Comparison of ENCODE assay signal across 30 cellular contexts in the genomic region with DNA sequence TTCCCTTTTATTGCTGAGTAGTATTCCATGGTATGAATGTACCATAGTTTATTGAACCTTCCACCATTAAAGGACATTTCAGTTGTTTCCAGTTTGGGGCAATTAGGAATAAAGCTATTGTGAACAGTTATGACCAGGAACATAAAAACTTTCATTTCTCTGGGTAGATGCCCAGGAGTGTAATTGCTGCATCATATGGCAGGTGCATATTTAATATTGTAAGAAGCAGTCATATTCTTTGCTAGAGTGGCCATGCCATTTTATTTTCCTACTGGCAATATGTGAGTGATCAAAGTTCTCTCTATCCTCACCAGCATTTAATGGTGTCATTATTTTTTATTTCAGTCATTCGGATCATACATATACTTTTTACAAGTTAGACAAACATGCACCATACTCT.
"Had no signal": no experiment of that assay in that cellular context is flagged by ENCODE, and none has a peak within 500 bp of the region (broad histone marks: within the 10 kb centered on the region; RNA-seq: fewer than 3 reads in every experiment).

No MANE protein-coding gene starts in this region.

- H3K27ac ChIP-seq: neutrophil, parathyroid adenoma, psoas muscle, right lobe of liver, sigmoid colon, suprapubic skin, testis, tibial artery, upper lobe of left lung, vagina had no signal

- H3K4me3 ChIP-seq: psoas muscle, right lobe of liver, sigmoid colon, suprapubic skin, testis, tibial artery, upper lobe of left lung, vagina had no signal

- ATAC-seq: naive thymus-derived CD8-positive, alpha-beta T cell; natural killer cell treated with Interleukin-12 subunit alpha and Interleukin-12 subunit beta and Interleukin-15 and Interleukin-18, amount 100 ng/mL, for 72 hours; psoas muscle; right cardiac atrium; right lobe of liver; stimulated activated memory B cell treated with anti-CD40 and anti-IgM and Interleukin-4, amounts not matched to agents 10 μg/mL and 1 μg/mL and 100 μg/mL, for 72 hours; stimulated activated naive CD8-positive, alpha-beta T cell treated with anti-CD3 and anti-CD28 coated beads, Interleukin-15, amount 100 ng/mL, for 72 hours; stimulated activated naive CD8-positive, alpha-beta T cell treated with anti-CD3 and anti-CD28 coated beads, Interleukin-15, Interleukin-2, amounts not matched to agents 100 U/mL and 50 U/mL, for 24 hours had no signal

- H3K9me3 ChIP-seq: neutrophil, psoas muscle, right lobe of liver, sigmoid colon, suprapubic skin, testis, tibial artery, upper lobe of left lung, vagina had no signal

- H3K79me2 ChIP-seq: parathyroid adenoma had no signal

- H3K27ac Mint-ChIP-seq: naive thymus-derived CD8-positive, alpha-beta T cell; natural killer cell treated with Interleukin-12 subunit alpha and Interleukin-12 subunit beta and Interleukin-15 and Interleukin-18, amount 100 ng/mL, for 72 hours; nephron progenitor cell; progenitor cell of endocrine pancreas; stimulated activated memory B cell treated with anti-CD40 and anti-IgM and Interleukin-4, amounts not matched to agents 10 μg/mL and 1 μg/mL and 100 μg/mL, for 72 hours; stimulated activated naive CD8-positive, alpha-beta T cell treated with anti-CD3 and anti-CD28 coated beads, Interleukin-15, amount 100 ng/mL, for 72 hours had no signal

- H3K36me3 ChIP-seq: neutrophil, right lobe of liver, sigmoid colon, suprapubic skin, tibial artery, upper lobe of left lung, vagina had no signal

- H2AFZ ChIP-seq: parathyroid adenoma had no signal

- H3K4me1 Mint-ChIP-seq: nephron progenitor cell; neural crest cell; stimulated activated naive CD8-positive, alpha-beta T cell treated with anti-CD3 and anti-CD28 coated beads, Interleukin-15, amount 100 ng/mL, for 72 hours had no signal

- H3K9ac ChIP-seq: parathyroid adenoma had no signal

- FAIRE-seq: small intestine, urothelium cell line had no signal

- DNase-seq: naive thymus-derived CD8-positive, alpha-beta T cell; nephron progenitor cell; nucleus accumbens; posterior cingulate gyrus; psoas muscle; right cardiac atrium; right lobe of liver; sigmoid colon; small intestine; stimulated activated CD4-positive, alpha-beta T cell treated with anti-CD3 and anti-CD28 coated beads, Interleukin-15, amount 100 ng/mL, for 24 hours; stimulated activated CD4-positive, alpha-beta T cell treated with anti-CD3 and anti-CD28 coated beads, Interleukin-2, amount 100 ng/mL, for 24 hours; stimulated activated CD4-positive, alpha-beta T cell treated with anti-CD3 and anti-CD28 coated beads, Interleukin-2, amount 100 ng/mL, for 48 hours; stimulated activated CD4-positive, alpha-beta T cell treated with anti-CD3 and anti-CD28 coated beads, Interleukin-4, amount 100 ng/mL, for 24 hours; stimulated activated naive CD4-positive, alpha-beta T cell; stimulated activated naive CD8-positive, alpha-beta T cell treated with anti-CD3 and anti-CD28 coated beads, Interleukin-15, amount 100 ng/mL, for 72 hours; stimulated activated naive CD8-positive, alpha-beta T cell treated with anti-CD3 and anti-CD28 coated beads, Interleukin-15, Interleukin-2, amounts not matched to agents 100 U/mL and 50 U/mL, for 24 hours; substantia nigra; testis; tibial artery; trophoblast cell; upper lobe of left lung had no signal

- H3K36me3 Mint-ChIP-seq: naive thymus-derived CD8-positive, alpha-beta T cell; natural killer cell treated with Interleukin-12 subunit alpha and Interleukin-12 subunit beta and Interleukin-15 and Interleukin-18, amount 100 ng/mL, for 72 hours; stimulated activated memory B cell treated with anti-CD40 and anti-IgM and Interleukin-4, amounts not matched to agents 10 μg/mL and 1 μg/mL and 100 μg/mL, for 72 hours had no signal

- H3K4me3 Mint-ChIP-seq: naive thymus-derived CD8-positive, alpha-beta T cell; natural killer cell treated with Interleukin-12 subunit alpha and Interleukin-12 subunit beta and Interleukin-15 and Interleukin-18, amount 100 ng/mL, for 72 hours; nephron progenitor cell; neural crest cell; stimulated activated memory B cell treated with anti-CD40 and anti-IgM and Interleukin-4, amounts not matched to agents 10 μg/mL and 1 μg/mL and 100 μg/mL, for 72 hours; stimulated activated naive CD8-positive, alpha-beta T cell treated with anti-CD3 and anti-CD28 coated beads, Interleukin-15, amount 100 ng/mL, for 72 hours had no signal

- H3K9me3 Mint-ChIP-seq: naive thymus-derived CD8-positive, alpha-beta T cell; natural killer cell treated with Interleukin-12 subunit alpha and Interleukin-12 subunit beta and Interleukin-15 and Interleukin-18, amount 100 ng/mL, for 72 hours; nephron progenitor cell; neural crest cell; stimulated activated memory B cell treated with anti-CD40 and anti-IgM and Interleukin-4, amounts not matched to agents 10 μg/mL and 1 μg/mL and 100 μg/mL, for 72 hours; stimulated activated naive CD8-positive, alpha-beta T cell treated with anti-CD3 and anti-CD28 coated beads, Interleukin-15, amount 100 ng/mL, for 72 hours had no signal

- H3K27me3 ChIP-seq: neutrophil, right lobe of liver, sigmoid colon, suprapubic skin, testis, tibial artery, upper lobe of left lung, vagina had no signal

- H3K27me3 Mint-ChIP-seq: naive thymus-derived CD8-positive, alpha-beta T cell; natural killer cell treated with Interleukin-12 subunit alpha and Interleukin-12 subunit beta and Interleukin-15 and Interleukin-18, amount 100 ng/mL, for 72 hours; progenitor cell of endocrine pancreas; stimulated activated memory B cell treated with anti-CD40 and anti-IgM and Interleukin-4, amounts not matched to agents 10 μg/mL and 1 μg/mL and 100 μg/mL, for 72 hours had no signal

- H3K4me1 ChIP-seq: parathyroid adenoma, psoas muscle, sigmoid colon, testis had no signal
